Comparison of ENCODE assay signal across 1 cellular context in the genomic region with DNA sequence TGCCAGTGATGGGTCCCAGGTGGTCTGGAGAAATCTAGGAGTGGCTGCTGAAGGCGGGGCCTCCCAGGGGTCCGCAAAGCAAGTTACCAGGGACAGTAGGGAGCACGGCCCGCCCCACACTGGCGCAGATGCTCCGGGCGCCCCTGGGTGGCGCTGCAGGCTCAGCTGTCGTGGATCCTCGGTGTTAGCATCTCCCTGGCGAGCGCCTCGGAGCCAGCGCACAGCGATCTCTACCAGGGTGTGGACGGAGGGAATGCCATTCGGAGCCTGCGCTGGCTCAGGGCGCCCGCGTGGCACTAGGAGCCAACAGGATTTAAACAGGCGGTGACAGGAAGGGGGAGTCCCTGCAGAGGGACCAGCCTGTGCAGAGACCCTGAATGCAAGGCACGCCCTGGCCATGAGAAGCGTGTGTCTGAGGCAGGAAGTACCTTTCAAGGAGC.
TF ChIP-seq lines count a peak whose summit lies in the region.

No MANE protein-coding gene starts in this region.

TF ChIP-seq in HepG2, 621 proteins besides CTCF, POLR2A, EP300 and RAD21 (continued from another document):
- TF ChIP-seq, protein P1, sequence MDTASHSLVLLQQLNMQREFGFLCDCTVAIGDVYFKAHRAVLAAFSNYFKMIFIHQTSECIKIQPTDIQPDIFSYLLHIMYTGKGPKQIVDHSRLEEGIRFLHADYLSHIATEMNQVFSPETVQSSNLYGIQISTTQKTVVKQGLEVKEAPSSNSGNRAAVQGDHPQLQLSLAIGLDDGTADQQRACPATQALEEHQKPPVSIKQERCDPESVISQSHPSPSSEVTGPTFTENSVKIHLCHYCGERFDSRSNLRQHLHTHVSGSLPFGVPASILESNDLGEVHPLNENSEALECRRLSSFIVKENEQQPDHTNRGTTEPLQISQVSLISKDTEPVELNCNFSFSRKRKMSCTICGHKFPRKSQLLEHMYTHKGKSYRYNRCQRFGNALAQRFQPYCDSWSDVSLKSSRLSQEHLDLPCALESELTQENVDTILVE (CRISPR knock-in tag; IDR thresholded peaks at IDR 0.05): no peak
- TF ChIP-seq MEIS2 (CRISPR knock-in tag; IDR thresholded peaks at IDR 0.05) (0 out of 2 replicates have a peak, but pooled peaks have one; percentile 36), GABPB1 (CRISPR knock-in tag; IDR thresholded peaks at IDR 0.05) (peak; percentile 57; the same call in 1 of the 2 replicates)
TF ChIP-seq in HepG2: peak in this region for 59.
